In the genomic region with DNA sequence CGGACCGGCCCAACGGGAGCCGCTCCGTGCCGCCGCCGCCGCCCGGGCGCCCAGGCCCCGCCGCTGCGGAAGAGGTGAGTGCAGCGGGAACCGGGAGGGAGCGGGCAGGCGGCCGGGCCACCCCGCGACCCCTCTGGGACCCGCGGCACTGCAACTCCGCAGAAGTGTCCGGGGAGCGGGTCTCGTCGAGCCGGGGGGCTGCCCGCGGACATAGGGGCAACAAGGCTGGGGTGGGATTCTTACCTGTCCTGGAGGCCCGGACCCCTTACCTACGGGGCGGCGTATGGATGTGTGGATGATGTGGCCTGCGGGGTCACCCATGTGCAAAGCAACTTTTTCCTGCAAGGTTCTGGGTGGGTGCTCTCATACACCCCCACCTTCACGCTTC, we compare ENCODE assay signal across 1 cellular context.
TF ChIP-seq lines count a peak whose summit lies in the region.

No MANE protein-coding gene starts in this region.

TF ChIP-seq in HEK293, 187 proteins besides CTCF, POLR2A, EP300 and RAD21 (continued from another document):
- TF ChIP-seq, protein P1, sequence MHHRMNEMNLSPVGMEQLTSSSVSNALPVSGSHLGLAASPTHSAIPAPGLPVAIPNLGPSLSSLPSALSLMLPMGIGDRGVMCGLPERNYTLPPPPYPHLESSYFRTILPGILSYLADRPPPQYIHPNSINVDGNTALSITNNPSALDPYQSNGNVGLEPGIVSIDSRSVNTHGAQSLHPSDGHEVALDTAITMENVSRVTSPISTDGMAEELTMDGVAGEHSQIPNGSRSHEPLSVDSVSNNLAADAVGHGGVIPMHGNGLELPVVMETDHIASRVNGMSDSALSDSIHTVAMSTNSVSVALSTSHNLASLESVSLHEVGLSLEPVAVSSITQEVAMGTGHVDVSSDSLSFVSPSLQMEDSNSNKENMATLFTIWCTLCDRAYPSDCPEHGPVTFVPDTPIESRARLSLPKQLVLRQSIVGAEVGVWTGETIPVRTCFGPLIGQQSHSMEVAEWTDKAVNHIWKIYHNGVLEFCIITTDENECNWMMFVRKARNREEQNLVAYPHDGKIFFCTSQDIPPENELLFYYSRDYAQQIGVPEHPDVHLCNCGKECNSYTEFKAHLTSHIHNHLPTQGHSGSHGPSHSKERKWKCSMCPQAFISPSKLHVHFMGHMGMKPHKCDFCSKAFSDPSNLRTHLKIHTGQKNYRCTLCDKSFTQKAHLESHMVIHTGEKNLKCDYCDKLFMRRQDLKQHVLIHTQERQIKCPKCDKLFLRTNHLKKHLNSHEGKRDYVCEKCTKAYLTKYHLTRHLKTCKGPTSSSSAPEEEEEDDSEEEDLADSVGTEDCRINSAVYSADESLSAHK (tag by site-specific recombination; IDR thresholded peaks at IDR 0.05): no peak
